8 cellular contexts compared by ENCODE assay signal in genomic region chr7:44847509-44847919, GRCh38. TPM values are rescaled to one million over a fixed set of nuclear protein-coding genes. Genes with fewer than 3 reads are reported as not detected.
DNase-seq lines count a peak whose midpoint lies in the region; ATAC-seq and TF ChIP-seq lines count a peak whose summit lies in the region.

No MANE protein-coding gene starts in this region.

- no peaks in the 10 kb centered on the region for H3K36me3 ChIP-seq in colonic mucosa

- H3K9me3 ChIP-seq in colonic mucosa: no peaks in the 10 kb centered on the region

- peak overlapping the region; percentile 96 for H3K27ac ChIP-seq in colonic mucosa

- ATAC-seq in GM18873 (IDR thresholded peaks at IDR 0.05; ENCODE audit: low FRiP score, unreplicated experiment) (peak; percentile 63), HG03139 (IDR thresholded peaks at IDR 0.05; ENCODE audit: unreplicated experiment) (peak; percentile 59), left lobe of liver (peak; percentile 83)

- H3K9ac ChIP-seq in colonic mucosa (ENCODE audit: low read depth in 2 of 2, low read length in 2 of 2): peak overlapping the region; percentile 71 to 97

- H3K27me3 ChIP-seq in colonic mucosa: no peaks in the 10 kb centered on the region

- peaks cover 52% of the 10 kb centered on the region for H3K4me1 Mint-ChIP-seq in activated CD4-positive, alpha-beta T cell treated with anti-CD3 and anti-CD28 coated beads, Interleukin-2, amount 10 ng/mL, durations not matched to agents 24 days and 14 days

- no peaks in the 10 kb centered on the region for H3K9me3 Mint-ChIP-seq in activated CD4-positive, alpha-beta T cell treated with anti-CD3 and anti-CD28 coated beads, Interleukin-2, amount 10 ng/mL, durations not matched to agents 24 days and 14 days

- TF ChIP-seq CTCF in AG09309 (IDR thresholded peaks at IDR 0.05; ENCODE audit: control insufficient read depth, insufficient read depth, low read depth, low read length, missing control alignments) (peak; percentile 73), colonic mucosa (IDR thresholded peaks at IDR 0.05) (peak; percentile 72)

- peaks cover 4% of the 10 kb centered on the region for H3K36me3 Mint-ChIP-seq in activated CD4-positive, alpha-beta T cell treated with anti-CD3 and anti-CD28 coated beads, Interleukin-2, amount 10 ng/mL, durations not matched to agents 24 days and 14 days (ENCODE audit: low read depth)

- no peak for DNase-seq in AG09309 (ENCODE audit: low read depth)
- DNase-seq in NCI-H345 treated with DMSO at 0.1 percent for 48 hours (lab: John Stamatoyannopoulos, UW; ENCODE audit: unreplicated experiment): peak; percentile 82
- DNase-seq in activated CD4-positive, alpha-beta T cell treated with anti-CD3 and anti-CD28 coated beads, Interleukin-2, amount 10 ng/mL, durations not matched to agents 24 days and 14 days: peak; percentile 95
- DNase-seq in colonic mucosa: peak; percentile 90
- DNase-seq in left lobe of liver (ENCODE audit: low spot score): peak; percentile 89
- DNase-seq in stimulated activated CD4-positive, alpha-beta T cell treated with anti-CD3 and anti-CD28 coated beads, Interleukin-1b, Interleukin-23, amount 100 ng/mL, for 48 hours: peak; percentile 87

- peaks cover 2% of the 10 kb centered on the region for H3K27me3 Mint-ChIP-seq in activated CD4-positive, alpha-beta T cell treated with anti-CD3 and anti-CD28 coated beads, Interleukin-2, amount 10 ng/mL, durations not matched to agents 24 days and 14 days

- intact Hi-C loops in activated CD4-positive, alpha-beta T cell treated with anti-CD3 and anti-CD28 coated beads, Interleukin-2, amount 10 ng/mL, durations not matched to agents 24 days and 14 days (cut with micrococcal nuclease): loop anchor here (1.0 to 2.0 kb wide), 3 partner anchors 139 to 263 kb away; partner anchors contain the start of gene TBRG4
- intact Hi-C loops in colonic mucosa (cut with DNase I): loop anchor here (5.0 kb wide), 2 partner anchors 50 to 260 kb away; partner anchors contain the start of gene PPIA

- H3K4me3 Mint-ChIP-seq in activated CD4-positive, alpha-beta T cell treated with anti-CD3 and anti-CD28 coated beads, Interleukin-2, amount 10 ng/mL, durations not matched to agents 24 days and 14 days: peak overlapping the region; percentile 99

- peak overlapping the region; percentile 70 for H3K4me3 ChIP-seq in AG09309 (ENCODE audit: control insufficient read depth, low read depth, low read length)
- H3K4me3 ChIP-seq in colonic mucosa: peak overlapping the region; percentile 61

- no peaks in the 10 kb centered on the region for H3K4me1 ChIP-seq in colonic mucosa

- H3K27ac Mint-ChIP-seq in activated CD4-positive, alpha-beta T cell treated with anti-CD3 and anti-CD28 coated beads, Interleukin-2, amount 10 ng/mL, durations not matched to agents 24 days and 14 days: peak overlapping the region; percentile 98

RNA-seq across cellular contexts. Expression of gene H2AZ2, which starts 0.4 kb away (rescaled TPM):
- total RNA-seq in activated CD4-positive, alpha-beta T cell treated with anti-CD3 and anti-CD28 coated beads, Interleukin-2, amount 10 ng/mL, durations not matched to agents 24 days and 14 days: 188 and 192 TPM in 2 replicates
- 100 to 1,000 TPM; 166 to 242 TPM for total RNA-seq in colonic mucosa
- 64.6 TPM for total RNA-seq in left lobe of liver

RNA-seq across cellular contexts. Expression of gene PURB, which starts 37.8 kb away (rescaled TPM):
- total RNA-seq in activated CD4-positive, alpha-beta T cell treated with anti-CD3 and anti-CD28 coated beads, Interleukin-2, amount 10 ng/mL, durations not matched to agents 24 days and 14 days: 41.4 and 41.5 TPM in 2 replicates
- total RNA-seq in colonic mucosa (10 to 100 TPM; 18.8 to 19.8 TPM), left lobe of liver (5.0 TPM)

RNA-seq across cellular contexts. Expression of gene PPIA, which starts 51.0 kb away (rescaled TPM):
- 2,368 and 2,448 TPM in 2 replicates for total RNA-seq in activated CD4-positive, alpha-beta T cell treated with anti-CD3 and anti-CD28 coated beads, Interleukin-2, amount 10 ng/mL, durations not matched to agents 24 days and 14 days
- total RNA-seq in colonic mucosa: 1,000 to 10,000 TPM; 1,435 to 2,110 TPM
- total RNA-seq in left lobe of liver: 532 TPM
